2 cellular contexts compared by ENCODE assay signal in genomic region chr12:29754235-29755189, GRCh38.
TF ChIP-seq lines count a peak whose summit lies in the region.

No MANE protein-coding gene starts in this region.

TF ChIP-seq in GM23338, 12 proteins besides CTCF, POLR2A, EP300 and RAD21:
- no peak for TF ChIP-seq ZNF462 (CRISPR knock-in tag; IDR thresholded peaks at IDR 0.05)
- TF ChIP-seq CREB1 (CRISPR knock-in tag; IDR thresholded peaks at IDR 0.05; ENCODE audit: low read depth): no peak
- TF ChIP-seq ETS1 (IDR thresholded peaks at IDR 0.05): no peak
- TF ChIP-seq REST (IDR thresholded peaks at IDR 0.05; ENCODE audit: unreplicated experiment): no peak
- TF ChIP-seq EZH2phosphoT487 (IDR thresholded peaks at IDR 0.05; ENCODE audit: unreplicated experiment): no peak
- TF ChIP-seq EZH2 (IDR thresholded peaks at IDR 0.05; ENCODE audit: low read depth, unreplicated experiment): no peak
- no peak for TF ChIP-seq JUNB (IDR thresholded peaks at IDR 0.05; ENCODE audit: unreplicated experiment)
- no peak for TF ChIP-seq STAT1 (IDR thresholded peaks at IDR 0.05; ENCODE audit: unreplicated experiment)
TF ChIP-seq in GM23338: peak in this region for 0.

TF ChIP-seq in WTC11, 78 proteins besides CTCF, POLR2A, EP300 and RAD21 (continued from another document):
- no peak for TF ChIP-seq CDX4 (CRISPR knock-in tag; IDR thresholded peaks at IDR 0.05; ENCODE audit: borderline replicate concordance)
